9 cellular contexts compared by ENCODE assay signal in genomic region chr17:78337244-78338109, GRCh38. TPM values are rescaled to one million over a fixed set of nuclear protein-coding genes. Genes with fewer than 3 reads are reported as not detected.
DNase-seq lines count a peak whose midpoint lies in the region; ATAC-seq, FAIRE-seq and TF ChIP-seq lines count a peak whose summit lies in the region.
"Had no signal": no experiment of that assay in that cellular context is flagged by ENCODE, and none has a peak within 500 bp of the region (broad histone marks: within the 10 kb centered on the region; RNA-seq: fewer than 3 reads in every experiment).

No MANE protein-coding gene starts in this region.

- dilution Hi-C loops in IMR-90 (cut with HindIII; ENCODE audit: low sequenced_read_pairs, unreplicated experiment) = no loop called here

- H3K14ac ChIP-seq in IMR-90 (replicated peaks; ENCODE audit: low read depth, low read length) (peak overlapping the region; percentile 57; the same call in 1 of the 2 replicates), H1 (ENCODE audit: insufficient read length) (no peak overlapping the region)

- peak overlapping the region; percentile 46; the same call in 1 of the 2 replicates for H3K18ac ChIP-seq in IMR-90 (ENCODE audit: low read depth, low read length)
- peak overlapping the region; percentile 48; the same call in 1 of the 2 replicates for H3K18ac ChIP-seq in H1 (ENCODE audit: extremely low read depth, low read length)

- H3K56ac ChIP-seq in IMR-90 (ENCODE audit: extremely low read depth, insufficient read depth, low read length) (peak overlapping the region; percentile 40; the same call in 1 of the 2 replicates), H1 (replicated peaks; ENCODE audit: insufficient read length, low read depth, low read length) (no peak overlapping the region)

- DNase-seq in stimulated activated naive CD8-positive, alpha-beta T cell treated with anti-CD3 and anti-CD28 coated beads, Interleukin-15, Interleukin-2, amounts not matched to agents 100 U/mL and 50 U/mL, for 24 hours = no peak
- no peak for DNase-seq in stimulated activated naive CD8-positive, alpha-beta T cell treated with anti-CD3 and anti-CD28 coated beads, Interleukin-15, amount 100 ng/mL, for 72 hours
- DNase-seq in IMR-90 (peak; percentile 93), H1 (ENCODE audit: low read depth in 1 of 2, low spot score in 2 of 2) (no peak), NCI-H187 treated with DMSO at 0.1 percent for 48 hours (lab: John Stamatoyannopoulos, UW) (no peak), chondrocyte (ENCODE audit: low spot score) (no peak), H54 (ENCODE audit: insufficient read length, low spot score) (no peak), dedifferentiated amniotic fluid mesenchymal stem cell (ENCODE audit: extremely low spot score) (no peak)
- DNase-seq: stimulated activated CD4-positive, alpha-beta T cell treated with anti-CD3 and anti-CD28 coated beads, Interleukin-2, amount 100 ng/mL, for 48 hours had no signal

- TF ChIP-seq CTCF in IMR-90 (conservative IDR thresholded peaks at IDR 0.05; ENCODE audit: low read depth, low read length) (no peak), H1 (IDR thresholded peaks at IDR 0.05; ENCODE audit: control extremely low read depth in 1 of 3, insufficient read depth in 1 of 3, low read depth in 1 of 3, low read length in 3 of 3) (no peak), chondrocyte (IDR thresholded peaks at IDR 0.05) (no peak)

- H3K4me3 ChIP-seq in IMR-90 (ENCODE audit: insufficient read depth, low read depth, low read length) (no peak overlapping the region), H1 (ENCODE audit: extremely low read depth in 1 of 4, insufficient read depth in 2 of 4, low read depth in 3 of 4, low read length in 4 of 4) (no peak overlapping the region)

- no peak overlapping the region for H2BK12ac ChIP-seq in H1 (ENCODE audit: low read depth, low read length)

- no peaks in the 10 kb centered on the region for H3K9me3 Mint-ChIP-seq in stimulated activated naive CD8-positive, alpha-beta T cell treated with anti-CD3 and anti-CD28 coated beads, Interleukin-15, amount 100 ng/mL, for 72 hours
- H3K9me3 Mint-ChIP-seq in chondrocyte (ENCODE audit: low read depth) = no peaks in the 10 kb centered on the region

- peaks cover 23% of the 10 kb centered on the region for H3K4me1 ChIP-seq in IMR-90 (ENCODE audit: control insufficient read depth, insufficient read depth, low read length)
- H3K4me1 ChIP-seq in H1 (replicated peaks in 1 of 4; ENCODE audit: control insufficient read depth in 3 of 4, insufficient read depth in 4 of 4, low read length in 3 of 4) = peaks cover 0 to 7% (median 1%) of the 10 kb centered on the region in 4 experiments; a peak in 3 of 7 replicates

- H4K8ac ChIP-seq in IMR-90 (ENCODE audit: low read depth in 2 of 2, low read length in 2 of 2) = peak overlapping the region; percentile 26 to 79; a peak in 2 of 4 replicates
- no peak overlapping the region for H4K8ac ChIP-seq in H1 (ENCODE audit: extremely low read depth, insufficient read depth, low read length)

- CTCF ChIA-PET in IMR-90 (lab: Yijun Ruan, JAX) (no interaction called here), H1 (lab: Charles Lee; ENCODE audit: partially characterized antibody) (interaction anchor here (1.0 to 4.8 kb wide), 4 partner anchors 8 to 32 kb away, joined by 3 to 24 read pairs (median 3); no protein-coding TSS in a partner anchor)

- H3K79me1 ChIP-seq in IMR-90 (ENCODE audit: low read depth in 1 of 2, low read length in 2 of 2) (no peaks in the 10 kb centered on the region), H1 (ENCODE audit: low read depth, low read length) (no peaks in the 10 kb centered on the region)

- H2AK5ac ChIP-seq in IMR-90 (ENCODE audit: low read depth, low read length) (peak overlapping the region; percentile 86; the same call in 1 of the 2 replicates), H1 (ENCODE audit: low read depth, low read length) (no peak overlapping the region)

- TF ChIP-seq RAD21 in IMR-90 (IDR thresholded peaks at IDR 0.05; ENCODE audit: low read length) (peak; percentile 10), H1 (IDR thresholded peaks at IDR 0.05 in 1 of 2, conservative IDR thresholded peaks at IDR 0.05 in 1 of 2; ENCODE audit: low read depth in 2 of 2, low read length in 2 of 2) (no peak)

- peak overlapping the region; percentile 8; the same call in 1 of the 2 replicates for H3K4me2 ChIP-seq in IMR-90 (ENCODE audit: low read depth, low read length)
- H3K4me2 ChIP-seq in H1 (ENCODE audit: insufficient read depth in 1 of 2, low read depth in 2 of 2, low read length in 2 of 2) = no peak overlapping the region

- no peak for TF ChIP-seq EP300 in H1 (IDR thresholded peaks at IDR 0.05; ENCODE audit: borderline replicate concordance in 1 of 2, low read depth in 2 of 2, low read length in 2 of 2)

- 92% methylated on average over 2 of the region's 19 CpGs; no CpG with 5 or more reads in 1 of the 2 experiments for WGBS in IMR-90 (ENCODE audit: extremely low coverage in 2 of 2, insufficient read length in 1 of 2), 2 experiments
- WGBS in H1 (ENCODE audit: extremely low coverage in 1 of 2, insufficient coverage in 1 of 2, insufficient read length in 1 of 2, insufficient replicate concordance in 2 of 2, low coverage in 1 of 2, low lambda C conversion rate in 2 of 2, missing lambda C conversion rate in 1 of 2), 2 experiments = 92% methylated on average over 19 of the region's 19 CpGs; no CpG with 5 or more reads in 1 of the 2 experiments

- H2BK15ac ChIP-seq in IMR-90 (ENCODE audit: low read depth, low read length) (peak overlapping the region; percentile 73), H1 (ENCODE audit: low read length) (no peak overlapping the region)

- H3K4me1 Mint-ChIP-seq in stimulated activated naive CD8-positive, alpha-beta T cell treated with anti-CD3 and anti-CD28 coated beads, Interleukin-15, amount 100 ng/mL, for 72 hours = peaks cover 44% of the 10 kb centered on the region
- H3K4me1 Mint-ChIP-seq in chondrocyte (ENCODE audit: low read depth) = peaks cover 16% of the 10 kb centered on the region

- peak overlapping the region; percentile 23; the same call in 1 of the 2 replicates for H4K5ac ChIP-seq in IMR-90 (ENCODE audit: low read depth, low read length)
- H4K5ac ChIP-seq in H1 (ENCODE audit: insufficient read length, low read depth, low read length) = no peak overlapping the region

- H3K9me3 ChIP-seq in IMR-90 (ENCODE audit: control insufficient read depth, insufficient read depth, low read length) (no peaks in the 10 kb centered on the region), H1 (ENCODE audit: insufficient read depth in 2 of 2, low read depth in 1 of 2, low read length in 1 of 2) (no peaks in the 10 kb centered on the region)

- FAIRE-seq in H1 (lab: Jason Lieb, UNC) (no peak), H54 (lab: Jason Lieb, UNC) (no peak)

- peaks cover 11% of the 10 kb centered on the region for H3K9me1 ChIP-seq in IMR-90 (ENCODE audit: insufficient read depth, low read length)

- H2AFZ ChIP-seq in IMR-90 (replicated peaks; ENCODE audit: low read length, poor library complexity) (peak overlapping the region; percentile 11), H1 (ENCODE audit: low read length) (no peak overlapping the region)

- H3K4ac ChIP-seq in IMR-90 (ENCODE audit: low read depth, low read length) = peak overlapping the region; percentile 85
- no peak overlapping the region for H3K4ac ChIP-seq in H1 (replicated peaks; ENCODE audit: insufficient read length, low read depth, low read length)

- peaks cover 2% of the 10 kb centered on the region; the same call in 1 of the 2 replicates for H3K23me2 ChIP-seq in H1 (ENCODE audit: low read depth, low read length)

- H3K36me3 ChIP-seq in IMR-90 (ENCODE audit: control insufficient read depth, insufficient read depth, low read length) = no peaks in the 10 kb centered on the region
- H3K36me3 ChIP-seq in H1 (ENCODE audit: control insufficient read depth in 2 of 4, insufficient read depth in 4 of 4, low read length in 3 of 4) = no peaks in the 10 kb centered on the region

- H3K9ac ChIP-seq in IMR-90 (ENCODE audit: low read depth, low read length) (no peak overlapping the region), H1 (replicated peaks in 1 of 4; ENCODE audit: extremely low read depth in 1 of 4, low read depth in 3 of 4, low read length in 3 of 4) (no peak overlapping the region)

- H4K20me1 ChIP-seq in IMR-90 (ENCODE audit: insufficient read depth, low read length) (no peaks in the 10 kb centered on the region; the same call in 1 of the 2 replicates), H1 (replicated peaks in 1 of 2; ENCODE audit: control insufficient read depth in 1 of 2, insufficient read depth in 2 of 2, low read length in 2 of 2) (no peaks in the 10 kb centered on the region)

- H2BK120ac ChIP-seq in IMR-90 (ENCODE audit: low read depth, low read length) (peak overlapping the region; percentile 87), H1 (replicated peaks; ENCODE audit: low read depth, low read length) (no peak overlapping the region)

- no peak overlapping the region for H3K4me3 Mint-ChIP-seq in stimulated activated naive CD8-positive, alpha-beta T cell treated with anti-CD3 and anti-CD28 coated beads, Interleukin-15, amount 100 ng/mL, for 72 hours
- H3K4me3 Mint-ChIP-seq in chondrocyte (ENCODE audit: unreplicated experiment) = no peak overlapping the region

- peaks cover 7% of the 10 kb centered on the region for H3K27me3 Mint-ChIP-seq in stimulated activated naive CD8-positive, alpha-beta T cell treated with anti-CD3 and anti-CD28 coated beads, Interleukin-15, amount 100 ng/mL, for 72 hours
- no peaks in the 10 kb centered on the region for H3K27me3 Mint-ChIP-seq in chondrocyte (ENCODE audit: low read depth)

- peak; percentile 7 for ATAC-seq in stimulated activated naive CD8-positive, alpha-beta T cell treated with anti-CD3 and anti-CD28 coated beads, Interleukin-15, Interleukin-2, amounts not matched to agents 100 U/mL and 50 U/mL, for 24 hours
- no peak for ATAC-seq in stimulated activated naive CD8-positive, alpha-beta T cell treated with anti-CD3 and anti-CD28 coated beads, Interleukin-15, amount 100 ng/mL, for 72 hours
- peak; percentile 32 for ATAC-seq in IMR-90 (ENCODE audit: low read depth)

- no peak overlapping the region for H3K27ac Mint-ChIP-seq in stimulated activated naive CD8-positive, alpha-beta T cell treated with anti-CD3 and anti-CD28 coated beads, Interleukin-15, amount 100 ng/mL, for 72 hours
- no peak overlapping the region for H3K27ac Mint-ChIP-seq in chondrocyte (ENCODE audit: unreplicated experiment)

- POLR2A ChIA-PET in IMR-90 (lab: Charles Lee; ENCODE audit: unreplicated experiment) = no interaction called here
- POLR2A ChIA-PET in H1 (lab: Charles Lee; ENCODE audit: partially characterized antibody) = interaction anchor here (1.7 to 4.1 kb wide), 2 partner anchors 11 to 14 kb away, joined by 4 to 15 read pairs; no protein-coding TSS in a partner anchor

- H3K27ac ChIP-seq in IMR-90 (ENCODE audit: insufficient read depth, low read length) = peak overlapping the region; percentile 90
- H3K27ac ChIP-seq in H1 (ENCODE audit: low read depth, low read length) = no peak overlapping the region

- TF ChIP-seq POLR2A in IMR-90 (IDR thresholded peaks at IDR 0.05; ENCODE audit: low read depth, low read length) = peak; percentile 59
- no peak for TF ChIP-seq POLR2A in H1 (IDR thresholded peaks at IDR 0.05; ENCODE audit: control extremely low read depth in 1 of 2, low read depth in 2 of 2, low read length in 2 of 2)
- no peak for TF ChIP-seq POLR2A in H54 (IDR thresholded peaks at IDR 0.05; ENCODE audit: low read depth, low read length)

- H2BK5ac ChIP-seq in IMR-90 (ENCODE audit: low read depth, low read length, poor library complexity, severe bottlenecking) (peak overlapping the region; percentile 64), H1 (ENCODE audit: low read depth, low read length) (no peak overlapping the region)

- in situ Hi-C loops in IMR-90 (cut with MboI; ENCODE audit: low sequenced_read_pairs) = no loop called here

- BruUV-seq in IMR-90 (replicated peaks; lab: Mats Ljungman, UMichigan) = no TSS peak

- H4K91ac ChIP-seq in IMR-90 (ENCODE audit: insufficient read depth, low read depth, low read length) (peak overlapping the region; percentile 25; the same call in 1 of the 2 replicates), H1 (replicated peaks; ENCODE audit: insufficient read length, low read length) (no peak overlapping the region)

- intact Hi-C loops in IMR-90 (cut with micrococcal nuclease) = no loop called here

- H3K23ac ChIP-seq in IMR-90 (ENCODE audit: low read depth, low read length) = 0 out of 2 replicates have a peak overlapping the region, but pooled peaks have one; percentile 35
- no peak overlapping the region for H3K23ac ChIP-seq in H1 (ENCODE audit: insufficient read length)

- no peaks in the 10 kb centered on the region for H3K36me3 Mint-ChIP-seq in chondrocyte (ENCODE audit: low read depth)

- H3K27me3 ChIP-seq in IMR-90 (ENCODE audit: control insufficient read depth, insufficient read depth, low read length) (no peaks in the 10 kb centered on the region), H1 (replicated peaks in 1 of 4; ENCODE audit: control insufficient read depth in 3 of 4, extremely low read depth in 1 of 4, insufficient read depth in 3 of 4, low read length in 3 of 4) (peaks cover 0 to 19% (median 11%) of the 10 kb centered on the region in 4 experiments; a peak in 5 of 7 replicates)

- H3K79me2 ChIP-seq in H1 (ENCODE audit: control insufficient read depth in 1 of 2, insufficient read depth in 2 of 2, low read length in 2 of 2) = no peaks in the 10 kb centered on the region

- H2BK20ac ChIP-seq in IMR-90 (ENCODE audit: low read depth, low read length) (peak overlapping the region; percentile 63; the same call in 1 of the 2 replicates), H1 (ENCODE audit: low read length) (no peak overlapping the region)

- peak overlapping the region; percentile 66 for H2AK9ac ChIP-seq in IMR-90 (replicated peaks; ENCODE audit: low read depth, low read length, poor library complexity)

RNA-seq across cellular contexts. Expression of gene SOCS3, which starts 22.4 kb away (rescaled TPM):
- total RNA-seq in IMR-90 (2012; rRNA removed) (19.7 and 19.9 TPM in 2 replicates), chondrocyte (13.6 to 26.2 TPM (median 14.4 TPM) in 3 replicates)
- polyA plus RNA-seq in IMR-90 (2012; rRNA removed) (18.3 and 19.2 TPM in 2 replicates), H1 (2011; rRNA removed) (10.1 and 15.2 TPM in 2 replicates)
- polyA plus RNA-seq in IMR-90 (2012; cell fraction: cytosol; rRNA removed) = 29.0 and 102 TPM in 2 replicates
- polyA plus RNA-seq in IMR-90 (2012; cell fraction: nucleus; rRNA removed; ENCODE audit: low replicate concordance) = 163 and 202 TPM in 2 replicates
- 47.9 and 49.4 TPM in 2 replicates for total RNA-seq in H1 (2021; fragmentation: NEBNext Ultra II Directional; extraction: Animal tissue kit (Norgen Biotek cat#: 25700))
- 13.5 TPM for polyA plus RNA-seq in H1 (2011; cell fraction: cytosol; rRNA removed)
- 33.4 TPM for polyA plus RNA-seq in H1 (2011; cell fraction: nucleus; rRNA removed)
- polyA plus RNA-seq in H1 (2012, experiment 1 of 2) = 13.7 to 17.9 TPM (median 15.6 TPM) in 4 replicates
- polyA plus RNA-seq in H1 (2012, experiment 2 of 2) = 21.7 TPM
- polyA plus RNA-seq in H1 (2013, experiment 1 of 2) = 28.0 TPM
- polyA plus RNA-seq in H1 (2013, experiment 2 of 2) = 27.0 TPM
- polyA minus RNA-seq in H1 (2011; rRNA and poly(A)+ RNA removed) = 7.3 and 11.0 TPM in 2 replicates
- polyA minus RNA-seq in H1 (2011; cell fraction: cytosol; rRNA and poly(A)+ RNA removed) = 17.7 TPM
- polyA minus RNA-seq in H1 (2011; cell fraction: nucleus; rRNA and poly(A)+ RNA removed) = 14.3 TPM

RNA-seq across cellular contexts. Expression of gene PGS1, which starts 41.0 kb away (rescaled TPM):
- total RNA-seq in IMR-90 (2012; rRNA removed) (14.4 and 18.5 TPM in 2 replicates), chondrocyte (22.1 to 30.4 TPM (median 22.7 TPM) in 3 replicates)
- polyA plus RNA-seq in IMR-90 (2012; rRNA removed) (35.5 and 43.2 TPM in 2 replicates), H1 (2011; rRNA removed) (46.7 and 69.3 TPM in 2 replicates)
- 26.3 and 45.8 TPM in 2 replicates for polyA plus RNA-seq in IMR-90 (2012; cell fraction: cytosol; rRNA removed)
- 189 and 191 TPM in 2 replicates for polyA plus RNA-seq in IMR-90 (2012; cell fraction: nucleus; rRNA removed; ENCODE audit: low replicate concordance)
- 56.7 and 60.0 TPM in 2 replicates for total RNA-seq in H1 (2021; fragmentation: NEBNext Ultra II Directional; extraction: Animal tissue kit (Norgen Biotek cat#: 25700))
- 69.5 TPM for polyA plus RNA-seq in H1 (2011; cell fraction: cytosol; rRNA removed)
- polyA plus RNA-seq in H1 (2011; cell fraction: nucleus; rRNA removed) = 180 TPM
- 38.8 to 53.2 TPM (median 48.6 TPM) in 4 replicates for polyA plus RNA-seq in H1 (2012, experiment 1 of 2)
- polyA plus RNA-seq in H1 (2012, experiment 2 of 2) = 42.4 TPM
- 34.5 TPM for polyA plus RNA-seq in H1 (2013, experiment 1 of 2)
- 33.4 TPM for polyA plus RNA-seq in H1 (2013, experiment 2 of 2)
- 49.7 and 65.7 TPM in 2 replicates for polyA minus RNA-seq in H1 (2011; rRNA and poly(A)+ RNA removed)
- 37.5 TPM for polyA minus RNA-seq in H1 (2011; cell fraction: cytosol; rRNA and poly(A)+ RNA removed)
- 62.2 TPM for polyA minus RNA-seq in H1 (2011; cell fraction: nucleus; rRNA and poly(A)+ RNA removed)
